In the genomic region with DNA sequence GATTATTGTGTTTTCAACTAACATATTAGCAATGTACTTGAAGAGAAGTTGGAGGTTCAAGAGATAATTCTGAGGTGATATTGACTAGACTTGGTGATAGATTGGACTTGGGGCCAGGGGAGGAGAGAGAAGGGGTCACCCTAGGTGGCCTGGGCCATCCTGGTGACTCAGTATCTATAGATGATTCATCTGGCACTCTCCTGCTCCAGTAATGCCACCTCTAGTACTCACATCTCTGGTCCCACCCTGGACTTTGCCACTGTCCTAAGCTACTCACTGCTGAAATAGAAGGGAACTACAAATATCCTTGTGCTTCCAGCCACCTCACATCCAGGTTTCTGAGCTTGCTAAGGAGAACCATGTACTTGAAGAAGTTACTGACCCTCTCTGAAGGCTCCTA, we compare ENCODE assay signal across 26 cellular contexts.
DNase-seq lines count a peak whose midpoint lies in the region; ATAC-seq, FAIRE-seq and TF ChIP-seq lines count a peak whose summit lies in the region.
"Had no signal": no experiment of that assay in that cellular context is flagged by ENCODE, and none has a peak within 500 bp of the region (broad histone marks: within the 10 kb centered on the region; RNA-seq: fewer than 3 reads in every experiment).

No MANE protein-coding gene starts in this region.

- no peak for TF ChIP-seq RAD21 in GM12878 (IDR thresholded peaks at IDR 0.05; ENCODE audit: insufficient read depth, low read depth, low read length)

- H3K79me2 ChIP-seq in GM12878 (ENCODE audit: control insufficient read depth, insufficient read depth, low read length): no peaks in the 10 kb centered on the region

- H3K23ac ChIP-seq in mesenchymal stem cell (ENCODE audit: low read length in 2 of 2): no peak overlapping the region

- SMC1A ChIA-PET in GM12878 (lab: Charles Lee; ENCODE audit: uncharacterized antibody, unreplicated experiment): interaction anchor here (0.6 to 0.9 kb wide), 2 partner anchors 22 to 51 kb away, joined by 3 to 4 read pairs; no protein-coding TSS in a partner anchor

- H2AFZ ChIP-seq in GM12878 (ENCODE audit: control insufficient read depth, low read depth, low read length) (no peak overlapping the region), mesenchymal stem cell (ENCODE audit: low read depth, low read length) (no peak overlapping the region)
- H2AFZ ChIP-seq: GM23338 had no signal

- H3K4me2 ChIP-seq in GM12878 (ENCODE audit: control insufficient read depth, insufficient read depth) (no peak overlapping the region), mesenchymal stem cell (ENCODE audit: low read length, poor library complexity, severe bottlenecking) (no peak overlapping the region)
- H3K4me2 ChIP-seq: GM23338 had no signal

- no peaks in the 10 kb centered on the region for H3K27me3 ChIP-seq in GM12878 (replicated peaks in 1 of 2; ENCODE audit: control insufficient read depth in 2 of 2, insufficient read depth in 2 of 2, low read length in 1 of 2)
- H3K27me3 ChIP-seq in mesenchymal stem cell (ENCODE audit: control insufficient read depth in 1 of 2, insufficient read depth in 1 of 2, low read length in 2 of 2): no peaks in the 10 kb centered on the region
- no peaks in the 10 kb centered on the region for H3K27me3 ChIP-seq in aorta (ENCODE audit: control insufficient read depth in 1 of 2, insufficient read depth in 2 of 2, low read length in 1 of 2)

- POLR2A ChIA-PET in GM12878 (lab: Charles Lee): no interaction called here

- CTCF ChIA-PET in GM12878 (lab: Yijun Ruan, JAX): interaction anchor here (2.3 kb wide), 1 partner anchor 252 kb away, joined by 14 read pairs; no protein-coding TSS in a partner anchor

- TF ChIP-seq POLR2A in H54 (IDR thresholded peaks at IDR 0.05; ENCODE audit: low read depth, low read length) (no peak), GM12878 (IDR thresholded peaks at IDR 0.05; ENCODE audit: low read depth, low read length) (no peak)

- H4K8ac ChIP-seq in mesenchymal stem cell (ENCODE audit: low read length): no peak overlapping the region

- H4K20me1 ChIP-seq in GM12878 (ENCODE audit: control insufficient read depth, insufficient read depth): no peaks in the 10 kb centered on the region

- ATAC-seq in GM12878: peak; percentile 46
- no peak for ATAC-seq in aorta (ENCODE audit: low FRiP score)
- ATAC-seq in GM21619 (IDR thresholded peaks at IDR 0.05; ENCODE audit: unreplicated experiment): no peak
- ATAC-seq: CD8-positive, alpha-beta T cell; GM23338; Panc1 had no signal

- FAIRE-seq in H54 (lab: Jason Lieb, UNC) (peak; percentile 36), GM12878 (lab: Jason Lieb, UNC) (no peak)
- FAIRE-seq: HTR-8/SVneo had no signal

- H3K36me3 ChIP-seq in GM12878 (ENCODE audit: control insufficient read depth in 2 of 2, insufficient read depth in 2 of 2, low read length in 1 of 2) (no peaks in the 10 kb centered on the region), mesenchymal stem cell (ENCODE audit: control insufficient read depth in 1 of 2, insufficient read depth in 2 of 2, low read depth in 1 of 2, low read length in 2 of 2) (no peaks in the 10 kb centered on the region), aorta (ENCODE audit: control insufficient read depth in 1 of 2, insufficient read depth in 2 of 2, low read length in 1 of 2) (no peaks in the 10 kb centered on the region)
- H3K36me3 ChIP-seq: HAP-1 had no signal

- intact Hi-C loops in GM12878 (cut with micrococcal nuclease; ENCODE audit: unreplicated experiment): no loop called here
- intact Hi-C loops in aorta (cut with DNase I): no loop called here

- no peak overlapping the region for H4K91ac ChIP-seq in mesenchymal stem cell (ENCODE audit: low read length)

- RAD21 ChIA-PET in GM12878 (lab: Charles Lee; ENCODE audit: unreplicated experiment): interaction anchor here (0.9 to 1.6 kb wide), 2 partner anchors 30 to 252 kb away, joined by 3 to 4 read pairs; no protein-coding TSS in a partner anchor

- no peak overlapping the region for H3K4me3 ChIP-seq in GM12878
- H3K4me3 ChIP-seq in mesenchymal stem cell (ENCODE audit: insufficient read depth in 1 of 2, low read depth in 1 of 2, low read length in 2 of 2): no peak overlapping the region
- no peak overlapping the region for H3K4me3 ChIP-seq in aorta (ENCODE audit: low read length in 2 of 2)
- H3K4me3 ChIP-seq: GM23338, HAP-1 had no signal

- H3K4me1 ChIP-seq in GM12878 (ENCODE audit: control insufficient read depth, insufficient read depth, low read length) (no peaks in the 10 kb centered on the region), mesenchymal stem cell (ENCODE audit: control insufficient read depth, insufficient read depth, low read depth, low read length) (peaks cover 6% of the 10 kb centered on the region), aorta (ENCODE audit: control insufficient read depth in 1 of 2, insufficient read depth in 2 of 2, low read length in 2 of 2) (peaks cover 2 to 7% of the 10 kb centered on the region in 2 donors)

- no peak for TF ChIP-seq CTCF in GM12878 (IDR thresholded peaks at IDR 0.05 in 2 of 3, conservative IDR thresholded peaks at IDR 0.05 in 1 of 3; ENCODE audit: control insufficient read depth in 2 of 3, extremely low read depth in 1 of 3, insufficient read depth in 1 of 3, low read depth in 3 of 3, low read length in 3 of 3)

- DNase-seq in H54 (ENCODE audit: insufficient read length, low spot score) (no peak), GM12878 (ENCODE audit: low read depth, low spot score) (no peak), mesenchymal stem cell (no peak), NCI-H1092 treated with DMSO at 0.1 percent for 48 hours (lab: John Stamatoyannopoulos, UW) (no peak), NCI-H1694 treated with DMSO at 0.1 percent for 48 hours (lab: John Stamatoyannopoulos, UW) (no peak), aorta (no peak)
- DNase-seq: Caco-2; CD8-positive, alpha-beta T cell; DMS153; DND-41; KBM-7; MV-4-11; NCI-H1417; NCI-H187; NCI-H2081 treated with DMSO at 0.1 percent for 48 hours; NCI-H2171; NCI-H226; NCI-H510A; NCI-H69; SHP77 treated with DMSO at 0.1 percent for 48 hours had no signal

- no peak overlapping the region for H2BK15ac ChIP-seq in mesenchymal stem cell (ENCODE audit: low read depth, poor library complexity, severe bottlenecking)

- TF ChIP-seq EP300 in GM12878 (IDR thresholded peaks at IDR 0.05; ENCODE audit: borderline replicate concordance in 1 of 2, control insufficient read depth in 1 of 2, low read depth in 2 of 2, low read length in 2 of 2): no peak

- H3K18ac ChIP-seq in mesenchymal stem cell (ENCODE audit: low read depth in 1 of 2, low read length in 2 of 2): peak overlapping the region in 1 of 2 experiments; percentile 7

- H3K27ac ChIP-seq in GM12878 (ENCODE audit: control insufficient read depth, insufficient read depth) (no peak overlapping the region), mesenchymal stem cell (ENCODE audit: low read length, poor library complexity, severe bottlenecking) (no peak overlapping the region), aorta (ENCODE audit: low read depth in 1 of 2, low read length in 2 of 2) (no peak overlapping the region)
- H3K27ac ChIP-seq: C4-2B had no signal

- no peak overlapping the region for H3K4ac ChIP-seq in mesenchymal stem cell (ENCODE audit: low read depth in 1 of 2, low read length in 2 of 2)

- no peaks in the 10 kb centered on the region for H3K79me1 ChIP-seq in mesenchymal stem cell (replicated peaks; ENCODE audit: low read length, poor library complexity, severe bottlenecking)

- no TSS peak for BruUV-seq in GM12878 (replicated peaks; lab: Mats Ljungman, UMichigan)

- H2AK5ac ChIP-seq in mesenchymal stem cell (ENCODE audit: low read length, severe bottlenecking): peak overlapping the region; percentile 37

- H2BK12ac ChIP-seq in mesenchymal stem cell (ENCODE audit: low read length in 2 of 2): no peak overlapping the region

- peak overlapping the region in 1 of 2 experiments; percentile 48 for H3K14ac ChIP-seq in mesenchymal stem cell (ENCODE audit: low read length in 2 of 2)

- H3K9ac ChIP-seq in GM12878 (ENCODE audit: control insufficient read depth, insufficient read depth, low read length): no peak overlapping the region
- H3K9ac ChIP-seq in mesenchymal stem cell (ENCODE audit: low read length): no peak overlapping the region

- H3K9me3 ChIP-seq in GM12878 (replicated peaks; ENCODE audit: control insufficient read depth, insufficient read depth, low read length): no peaks in the 10 kb centered on the region
- H3K9me3 ChIP-seq in mesenchymal stem cell (ENCODE audit: control insufficient read depth, low read length): no peaks in the 10 kb centered on the region
- no peaks in the 10 kb centered on the region for H3K9me3 ChIP-seq in aorta (ENCODE audit: control insufficient read depth, low read length)
- H3K9me3 ChIP-seq: Caco-2, HAP-1 had no signal

- H2BK120ac ChIP-seq in mesenchymal stem cell (ENCODE audit: low read depth, low read length): no peak overlapping the region

- no peak overlapping the region for H2BK5ac ChIP-seq in mesenchymal stem cell (ENCODE audit: low read depth, low read length, poor library complexity, severe bottlenecking)

- in situ Hi-C loops in GM12878 (cut with MboI): no loop called here

TF ChIP-seq in GM12878, 131 proteins besides CTCF, POLR2A, EP300 and RAD21:
- TF ChIP-seq, protein P1, sequence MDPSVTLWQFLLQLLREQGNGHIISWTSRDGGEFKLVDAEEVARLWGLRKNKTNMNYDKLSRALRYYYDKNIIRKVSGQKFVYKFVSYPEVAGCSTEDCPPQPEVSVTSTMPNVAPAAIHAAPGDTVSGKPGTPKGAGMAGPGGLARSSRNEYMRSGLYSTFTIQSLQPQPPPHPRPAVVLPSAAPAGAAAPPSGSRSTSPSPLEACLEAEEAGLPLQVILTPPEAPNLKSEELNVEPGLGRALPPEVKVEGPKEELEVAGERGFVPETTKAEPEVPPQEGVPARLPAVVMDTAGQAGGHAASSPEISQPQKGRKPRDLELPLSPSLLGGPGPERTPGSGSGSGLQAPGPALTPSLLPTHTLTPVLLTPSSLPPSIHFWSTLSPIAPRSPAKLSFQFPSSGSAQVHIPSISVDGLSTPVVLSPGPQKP (IDR thresholded peaks at IDR 0.05; ENCODE audit: low read depth, low read length): no peak
- no peak for TF ChIP-seq ASH2L (IDR thresholded peaks at IDR 0.05; ENCODE audit: borderline replicate concordance, low read depth)
- no peak for TF ChIP-seq CREB1 (IDR thresholded peaks at IDR 0.05; ENCODE audit: low read depth)
- no peak for TF ChIP-seq RAD51 (IDR thresholded peaks at IDR 0.05)
- TF ChIP-seq RELA (IDR thresholded peaks at IDR 0.05; ENCODE audit: borderline replicate concordance, partially characterized antibody): no peak
